20 cellular contexts compared by ENCODE assay signal in the genomic region with DNA sequence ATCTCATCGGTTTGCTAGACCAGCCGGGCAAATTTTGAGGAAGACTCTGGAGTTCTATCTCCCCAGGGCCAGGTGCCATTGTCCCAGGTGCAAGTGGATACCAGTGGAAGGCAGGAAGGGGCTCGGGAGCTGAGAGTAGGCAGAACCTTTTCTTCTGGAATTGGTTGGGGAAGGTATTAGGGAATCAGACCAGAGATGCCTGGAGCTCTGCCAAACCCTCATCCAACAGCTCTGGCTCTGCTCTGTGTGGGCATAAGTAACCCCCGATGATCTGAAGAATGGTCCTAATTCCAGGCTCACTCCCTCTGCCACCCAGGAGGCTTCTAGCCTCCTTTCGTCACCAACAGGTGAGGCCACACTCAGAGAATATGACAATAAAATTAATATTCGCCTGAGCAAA.
"Had no signal": no experiment of that assay in that cellular context is flagged by ENCODE, and none has a peak within 500 bp of the region (broad histone marks: within the 10 kb centered on the region; RNA-seq: fewer than 3 reads in every experiment).

No MANE protein-coding gene starts in this region.

- H3K36me3 ChIP-seq: SJSA1 had no signal

- H3K9me3 ChIP-seq: SJSA1 had no signal

- H3K27me3 ChIP-seq: SJSA1 had no signal

- H3K4me1 ChIP-seq: SJSA1 had no signal

- H3K4me3 ChIP-seq: SJSA1, SK-N-MC had no signal

- DNase-seq: KBM-7, MV-4-11, NCI-H1048, NCI-H1105, NCI-H1417, NCI-H1436 treated with DMSO at 0.1 percent for 48 hours, NCI-H1694, NCI-H187 treated with DMSO at 0.1 percent for 48 hours, NCI-H2081, NCI-H2107, NCI-H2171, NCI-H226, NCI-H524, NCI-H526 treated with DMSO at 0.1 percent for 48 hours, NCI-H748 treated with DMSO at 0.1 percent for 48 hours, Right ventricle myocardium superior, RPMI8226, SIG-M5 had no signal
